18 cellular contexts compared by ENCODE assay signal in genomic region chr16:12881182-12881581, GRCh38. TPM values are rescaled to one million over a fixed set of nuclear protein-coding genes. Genes with fewer than 3 reads are reported as not detected.
DNase-seq lines count a peak whose midpoint lies in the region; ATAC-seq and TF ChIP-seq lines count a peak whose summit lies in the region.
"Had no signal": no experiment of that assay in that cellular context is flagged by ENCODE, and none has a peak within 500 bp of the region (broad histone marks: within the 10 kb centered on the region; RNA-seq: fewer than 3 reads in every experiment).

No MANE protein-coding gene starts in this region.

- H3K4me1 Mint-ChIP-seq in GM23338 (no peaks in the 10 kb centered on the region; the same call in 2 of the 3 replicates), WTC11 (peaks cover 7% of the 10 kb centered on the region)
- H3K4me1 Mint-ChIP-seq: CD14-positive monocyte had no signal

- no peaks in the 10 kb centered on the region for H3K9me3 ChIP-seq in right lobe of liver
- H3K9me3 ChIP-seq: A549 had no signal

- POLR2A ChIA-PET in WTC11 (lab: Charles Lee) = no interaction called here

- H3K27ac Mint-ChIP-seq in GM23338 (no peak overlapping the region), WTC11 (no peak overlapping the region)
- H3K27ac Mint-ChIP-seq: CD14-positive monocyte; CD8-positive, alpha-beta T cell; HFFc6 had no signal

- 37% methylated on average over 3 of the region's 3 CpGs for WGBS in right lobe of liver (ENCODE audit: insufficient coverage, low coverage, low lambda C conversion rate, missing lambda C conversion rate)

- intact Hi-C loops in right lobe of liver (cut with DNase I) = no loop called here
- intact Hi-C loops in posterior vena cava (cut with DNase I) = no loop called here

- DNase-seq in GM23338 (ENCODE audit: low spot score) = no peak
- peak; percentile 59 for DNase-seq in H4 (ENCODE audit: low spot score)
- no peak for DNase-seq in WTC11 (ENCODE audit: low spot score)
- DNase-seq in right lobe of liver = no peak
- DNase-seq in SHP77 treated with DMSO at 0.1 percent for 48 hours (lab: John Stamatoyannopoulos, UW) = no peak
- DNase-seq in posterior vena cava (ENCODE audit: low spot score) = no peak
- DNase-seq: CD8-positive, alpha-beta T cell; COR-L47; DMS153; DMS79 treated with DMSO at 0.1 percent for 48 hours; EL; HCEC 1CT had no signal

- H3K4me3 Mint-ChIP-seq in GM23338 = no peak overlapping the region
- no peak overlapping the region for H3K4me3 Mint-ChIP-seq in WTC11
- H3K4me3 Mint-ChIP-seq: CD14-positive monocyte; CD8-positive, alpha-beta T cell; HFFc6 had no signal

- H3K4me3 ChIP-seq in GM23338 (no peak overlapping the region), right lobe of liver (no peak overlapping the region)
- H3K4me3 ChIP-seq: A549 had no signal

- H3K36me3 Mint-ChIP-seq in GM23338 (ENCODE audit: low read depth) = no peaks in the 10 kb centered on the region
- H3K36me3 Mint-ChIP-seq in WTC11 = no peaks in the 10 kb centered on the region
- H3K36me3 Mint-ChIP-seq: CD14-positive monocyte; CD8-positive, alpha-beta T cell had no signal

- H3K9me3 Mint-ChIP-seq in GM23338 = peaks cover 3% of the 10 kb centered on the region; the same call in 2 of the 3 replicates
- peaks cover 20% of the 10 kb centered on the region for H3K9me3 Mint-ChIP-seq in WTC11
- H3K9me3 Mint-ChIP-seq: HFFc6 had no signal

- H3K27ac ChIP-seq in GM23338 (ENCODE audit: low read depth) (no peak overlapping the region), right lobe of liver (peak overlapping the region in 1 of 3 donors; percentile 26)

- TF ChIP-seq CTCF in GM23338 (conservative IDR thresholded peaks at IDR 0.05; ENCODE audit: low read depth in 2 of 2) = no peak
- TF ChIP-seq CTCF in WTC11 (IDR thresholded peaks at IDR 0.05) = no peak
- TF ChIP-seq CTCF in right lobe of liver (IDR thresholded peaks at IDR 0.05) = no peak

- H3K79me2 ChIP-seq in GM23338 (replicated peaks; ENCODE audit: insufficient read depth) = no peaks in the 10 kb centered on the region

- CTCF ChIA-PET in WTC11 (lab: Charles Lee) = no interaction called here

- H2AFZ ChIP-seq in GM23338 = peak overlapping the region; percentile 86; the same call in 1 of the 2 replicates

- peaks cover 7% of the 10 kb centered on the region for H3K27me3 Mint-ChIP-seq in GM23338 (ENCODE audit: insufficient read depth, low read depth, poor library complexity)
- peaks cover 6% of the 10 kb centered on the region; the same call in 1 of the 2 replicates for H3K27me3 Mint-ChIP-seq in WTC11 (ENCODE audit: low read depth)

- H4K20me1 ChIP-seq in GM23338 (replicated peaks; ENCODE audit: insufficient read depth) = no peaks in the 10 kb centered on the region

- H3K4me2 ChIP-seq in GM23338 = no peak overlapping the region
- H3K4me2 ChIP-seq: A549 had no signal

- TF ChIP-seq POLR2A in right lobe of liver (IDR thresholded peaks at IDR 0.05) = no peak

- ATAC-seq in GM23338 = no peak
- ATAC-seq in WTC11 = no peak
- peak; percentile 41 to 60 (median 46) for ATAC-seq in right lobe of liver
- no peak for ATAC-seq in GM18870 (IDR thresholded peaks at IDR 0.05; ENCODE audit: unreplicated experiment)
- ATAC-seq: A549; CD8-positive, alpha-beta T cell had no signal

- H3K36me3 ChIP-seq in GM23338 (ENCODE audit: insufficient read depth) (no peaks in the 10 kb centered on the region), right lobe of liver (no peaks in the 10 kb centered on the region)

- H3F3A ChIP-seq in GM23338 (replicated peaks; ENCODE audit: low read depth) = no peaks in the 10 kb centered on the region

- no peaks in the 10 kb centered on the region for H3K4me1 ChIP-seq in GM23338 (ENCODE audit: insufficient read depth)
- no peaks in the 10 kb centered on the region for H3K4me1 ChIP-seq in right lobe of liver

- H3K27me3 ChIP-seq in GM23338 (ENCODE audit: insufficient read depth) (no peaks in the 10 kb centered on the region), right lobe of liver (no peaks in the 10 kb centered on the region)

- no peaks in the 10 kb centered on the region for H3K9me2 ChIP-seq in GM23338 (ENCODE audit: insufficient read depth)

TF ChIP-seq in WTC11, 78 proteins besides CTCF, POLR2A, EP300 and RAD21:
- TF ChIP-seq MLX (CRISPR knock-in tag; IDR thresholded peaks at IDR 0.05) = no peak
- peak; percentile 69 for TF ChIP-seq GABPB1 (CRISPR knock-in tag; IDR thresholded peaks at IDR 0.05)
- no peak for TF ChIP-seq ZNF425 (CRISPR knock-in tag; conservative IDR thresholded peaks at IDR 0.05)

RNA-seq across cellular contexts. Expression of gene SHISA9, which starts 20.2 kb away (rescaled TPM):
- 40.4 and 45.6 TPM in 2 replicates for total RNA-seq in GM23338 (2014; rRNA removed; shearing (Covaris generic))
- polyA plus RNA-seq in GM23338 (2016; fragmentation: Nextera tagmentation; extraction: Ambion mirVana) = 7.5 and 10.4 TPM in 2 replicates
- total RNA-seq in H4 (2014; rRNA removed; shearing (Covaris generic)) = 0.06 TPM in 1 of 2 replicates, not detected in the other
- total RNA-seq in WTC11 (2021) = 37.5 to 39.3 TPM (median 38.8 TPM) in 3 replicates
- total RNA-seq in right lobe of liver = under 1 TPM in 2 of 6 experiments, not detected in 4; 0.02 to 0.06 TPM
- total RNA-seq in posterior vena cava = under 1 TPM in 1 of 2 donors, not detected in 1; 0.14 TPM
- total RNA-seq: HFFc6 had no signal
- polyA plus RNA-seq: AG04450, BJ, CD14-positive monocyte had no signal

Comparison
In these comparisons a context has a peak if more than half of its experiments do, and no peak if none do; other contexts are left out.
1. ATAC-seq: peak in right lobe of liver (4 of 4); none in GM23338 (single experiment), WTC11 (single experiment) and GM18870 (single experiment).
2. RNA of gene SHISA9, which starts 20.2 kb away (total RNA-seq): 40.4 to 45.6 TPM in GM23338 and 37.5 to 39.3 TPM in WTC11; 0.14 TPM in posterior vena cava, 0.06 TPM in H4 and 0.02 to 0.06 TPM in right lobe of liver; every median in the first group is over 10 times any median in the second.